6 cellular contexts compared by ENCODE assay signal in the genomic region with DNA sequence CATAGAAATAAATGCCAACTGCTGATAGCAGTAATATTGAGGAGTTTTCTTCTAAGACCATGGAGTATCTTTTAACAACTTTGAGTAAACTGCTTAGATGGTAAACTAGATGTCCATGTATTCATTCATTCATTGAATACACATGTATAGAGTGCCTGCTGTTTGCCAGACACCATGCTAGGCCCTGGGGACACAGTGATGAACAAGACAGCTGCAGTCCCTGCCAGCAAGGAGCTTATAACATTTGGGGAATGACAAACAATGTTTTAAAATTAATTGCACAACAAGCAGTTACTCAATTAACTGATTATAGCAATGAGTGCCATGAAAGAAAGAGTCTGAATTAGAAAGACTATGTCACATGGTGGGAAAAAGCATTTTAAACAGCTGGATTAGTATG.
"Had no signal": no experiment of that assay in that cellular context is flagged by ENCODE, and none has a peak within 500 bp of the region (broad histone marks: within the 10 kb centered on the region; RNA-seq: fewer than 3 reads in every experiment).

No MANE protein-coding gene starts in this region.

- H3K4me3 ChIP-seq: GM23248 had no signal

- DNase-seq: GM23248, GOT3, H9, HCEC 1CT had no signal

- ATAC-seq: HepG2 had no signal

- H3K9ac ChIP-seq: GM23248 had no signal

- H2AFZ ChIP-seq: GM23248 had no signal

- H3K27ac ChIP-seq: GM23248, HL-60 had no signal
